In genomic region chr2:235605306-235605998, GRCh38 we compare ENCODE assay signal across 8 cellular contexts.
DNase-seq lines count a peak whose midpoint lies in the region; ATAC-seq and TF ChIP-seq lines count a peak whose summit lies in the region.

No MANE protein-coding gene starts in this region.

- no peak for TF ChIP-seq CTCF in endodermal cell (conservative IDR thresholded peaks at IDR 0.05)

- H3K9me3 Mint-ChIP-seq in endodermal cell: peaks cover 18% of the 10 kb centered on the region
- H3K9me3 Mint-ChIP-seq in naive thymus-derived CD8-positive, alpha-beta T cell: peaks cover 0 to 13% (median 2%) of the 10 kb centered on the region in 9 donors

- H3K4me3 ChIP-seq in GM23248 (peak overlapping the region; percentile 56), endodermal cell (ENCODE audit: low read length) (no peak overlapping the region)

- no peaks in the 10 kb centered on the region for H4K20me1 ChIP-seq in GM23248 (ENCODE audit: insufficient read depth)

- POLR2A ChIA-PET in naive thymus-derived CD8-positive, alpha-beta T cell (lab: Charles Lee): no interaction called here

- H2AFZ ChIP-seq in GM23248: peak overlapping the region; percentile 21; the same call in 1 of the 2 replicates

- in situ Hi-C loops in GM23248 (cut with MboI): loop anchor here (10.0 kb wide), 1 partner anchor 69 kb away; no protein-coding TSS in a partner anchor

- DNase-seq in GM23248 (peak; percentile 100), NCI-H524 treated with DMSO at 0.1 percent for 48 hours (lab: John Stamatoyannopoulos, UW) (peak; percentile 42), endodermal cell (peak; percentile 75), medulla oblongata (ENCODE audit: extremely low spot score) (peak; percentile 92)
- no peak for DNase-seq in effector CD8-positive, alpha-beta T cell (lab: John Stamatoyannopoulos, UW)
- DNase-seq in naive thymus-derived CD8-positive, alpha-beta T cell: no peak
- DNase-seq in activated CD4-positive, alpha-beta T cell treated with anti-CD3 and anti-CD28 coated beads, Interleukin-2, amount 50 U/mL, for 48 hours: no peak

- WGBS in GM23248 (ENCODE audit: low coverage in 1 of 2, low lambda C conversion rate in 2 of 2, missing lambda C conversion rate in 2 of 2), 2 experiments: 2 to 3% methylated on average over 22 of the region's 22 CpGs
- WGBS in endodermal cell (ENCODE audit: insufficient coverage in 1 of 2, insufficient read length in 1 of 2), 2 experiments: 74 to 78% methylated on average over 21 to 22 of the region's 22 CpGs

- H3K27ac ChIP-seq in GM23248 (peak overlapping the region; percentile 94), endodermal cell (ENCODE audit: low read depth, low read length) (peak overlapping the region; percentile 91)

- peaks cover 7% of the 10 kb centered on the region for H3K36me3 Mint-ChIP-seq in endodermal cell (ENCODE audit: low read depth)
- no peaks in the 10 kb centered on the region for H3K36me3 Mint-ChIP-seq in naive thymus-derived CD8-positive, alpha-beta T cell

- peaks cover 83% of the 10 kb centered on the region for H3K79me2 ChIP-seq in GM23248 (ENCODE audit: insufficient read depth)

- peaks cover 5% of the 10 kb centered on the region for H3K4me1 Mint-ChIP-seq in endodermal cell
- H3K4me1 Mint-ChIP-seq in naive thymus-derived CD8-positive, alpha-beta T cell: no peaks in the 10 kb centered on the region

- peaks cover 35% of the 10 kb centered on the region for H3F3A ChIP-seq in GM23248 (ENCODE audit: insufficient read depth)

- no peaks in the 10 kb centered on the region for H3K27me3 ChIP-seq in GM23248 (replicated peaks; ENCODE audit: insufficient read depth)
- H3K27me3 ChIP-seq in endodermal cell (ENCODE audit: control insufficient read depth, insufficient read depth, low read length, poor library complexity, severe bottlenecking): no peaks in the 10 kb centered on the region

- peak overlapping the region; percentile 80 for H3K9ac ChIP-seq in GM23248
- no peak overlapping the region for H3K9ac ChIP-seq in endodermal cell (ENCODE audit: extremely low read depth, low read length, poor library complexity, severe bottlenecking)

- H3K4me1 ChIP-seq in GM23248 (ENCODE audit: insufficient read depth) (peaks cover 36% of the 10 kb centered on the region), endodermal cell (ENCODE audit: control insufficient read depth, insufficient read depth, low read length) (no peaks in the 10 kb centered on the region)

- no peak overlapping the region for H3K27ac Mint-ChIP-seq in endodermal cell
- H3K27ac Mint-ChIP-seq in naive thymus-derived CD8-positive, alpha-beta T cell: no peak overlapping the region

- peak overlapping the region; percentile 75 for H3K4me2 ChIP-seq in GM23248 (ENCODE audit: unreplicated experiment)

- no peaks in the 10 kb centered on the region for H3K9me2 ChIP-seq in GM23248 (ENCODE audit: insufficient read depth)

- H3K9me3 ChIP-seq in GM23248 (ENCODE audit: low read depth) (no peaks in the 10 kb centered on the region), endodermal cell (ENCODE audit: control insufficient read depth, low read length) (no peaks in the 10 kb centered on the region)

- no peak for ATAC-seq in GM21825 (IDR thresholded peaks at IDR 0.05; ENCODE audit: unreplicated experiment)
- no peak for ATAC-seq in naive thymus-derived CD8-positive, alpha-beta T cell

- H3K4me3 Mint-ChIP-seq in endodermal cell: no peak overlapping the region
- no peak overlapping the region for H3K4me3 Mint-ChIP-seq in naive thymus-derived CD8-positive, alpha-beta T cell

- H3K36me3 ChIP-seq in GM23248 (ENCODE audit: low read depth) (no peaks in the 10 kb centered on the region), endodermal cell (ENCODE audit: control insufficient read depth, insufficient read depth, low read length) (no peaks in the 10 kb centered on the region)

- H3K27me3 Mint-ChIP-seq in endodermal cell (ENCODE audit: insufficient read depth): no peaks in the 10 kb centered on the region
- H3K27me3 Mint-ChIP-seq in naive thymus-derived CD8-positive, alpha-beta T cell: peaks cover 6 to 23% (median 14%) of the 10 kb centered on the region in 5 donors

Comparison
In these comparisons a context has a peak if more than half of its experiments do, and no peak if none do; other contexts are left out.
1. DNase-seq: peak in GM23248 (single experiment), NCI-H524 treated with DMSO at 0.1 percent for 48 hours (single experiment), endodermal cell (single experiment) and medulla oblongata (single experiment); none in effector CD8-positive, alpha-beta T cell (single experiment), naive thymus-derived CD8-positive, alpha-beta T cell (0 of 10) and activated CD4-positive, alpha-beta T cell treated with anti-CD3 and anti-CD28 coated beads, Interleukin-2, amount 50 U/mL, for 48 hours (0 of 2).